29 cellular contexts compared by ENCODE assay signal in genomic region chr9:23751614-23752013, GRCh38.
"Had no signal": no experiment of that assay in that cellular context is flagged by ENCODE, and none has a peak within 500 bp of the region (broad histone marks: within the 10 kb centered on the region; RNA-seq: fewer than 3 reads in every experiment).

No MANE protein-coding gene starts in this region.

- H3K9me3 Mint-ChIP-seq: stimulated activated naive CD8-positive, alpha-beta T cell treated with anti-CD3 and anti-CD28 coated beads, Interleukin-15, Interleukin-2, amounts not matched to agents 100 ng/mL and 50 ng/mL, for 24 hours; type B pancreatic cell had no signal

- H3K36me3 ChIP-seq: stomach, suprapubic skin, thoracic aorta, thyroid gland, tibial artery, tibial nerve, transverse colon, upper lobe of left lung, upper lobe of right lung, uterus, vagina had no signal

- H3K4me1 Mint-ChIP-seq: stimulated activated effector memory CD8-positive, alpha-beta T cell treated with anti-CD3 and anti-CD28 coated beads, Interleukin-12 subunit alpha, Interleukin-12 subunit beta, amount 100 ng/mL, for 72 hours; stimulated activated memory B cell treated with anti-CD40 and anti-IgM and Interleukin-4, amounts not matched to agents 10 μg/mL and 1 μg/mL and 100 μg/mL, for 72 hours; stimulated activated naive B cell treated with anti-CD40 and anti-IgM and Interleukin-4, amounts not matched to agents 10 μg/mL and 1 μg/mL and 100 μg/mL, for 72 hours; stimulated activated naive CD8-positive, alpha-beta T cell treated with anti-CD3 and anti-CD28 coated beads, Interleukin-15, amount 100 ng/mL, for 72 hours had no signal

- H3K27ac ChIP-seq: stomach, suprapubic skin, testis, thoracic aorta, thyroid gland, tibial artery, tibial nerve, transverse colon, upper lobe of left lung, upper lobe of right lung, uterus, vagina had no signal

- DNase-seq: stimulated activated CD4-positive, alpha-beta T cell treated with anti-CD3 and anti-CD28 coated beads, Interleukin-2, amount 100 ng/mL, for 48 hours; stimulated activated CD4-positive, alpha-beta T cell treated with anti-CD3 and anti-CD28 coated beads, Interleukin-4, amount 100 ng/mL, for 1 hour; stimulated activated CD4-positive, alpha-beta T cell treated with anti-CD3 and anti-CD28 coated beads, Interleukin-4, amount 100 ng/mL, for 24 hours; stimulated activated CD4-positive, alpha-beta T cell treated with anti-CD3 and anti-CD28 coated beads, Interleukin-4, amount 100 ng/mL, for 4 hours; stimulated activated CD8-positive, alpha-beta memory T cell treated with anti-CD3 and anti-CD28 coated beads, Interleukin-4, amount 100 ng/mL, for 48 hours; stimulated activated naive B cell treated with anti-CD40 and anti-IgM and Interleukin-4, amounts not matched to agents 10 μg/mL and 1 μg/mL and 100 μg/mL, for 72 hours; stimulated activated naive CD4-positive, alpha-beta T cell; stimulated activated naive CD4-positive, alpha-beta T cell treated with Interleukin-2 at 50 U/mL for 16 hours; stimulated activated naive CD8-positive, alpha-beta T cell treated with anti-CD3 and anti-CD28 coated beads, Interleukin-15, amount 100 ng/mL, for 72 hours; stimulated activated naive CD8-positive, alpha-beta T cell treated with anti-CD3 and anti-CD28 coated beads, Interleukin-15, Interleukin-2, amounts not matched to agents 100 U/mL and 50 U/mL, for 24 hours; stomach; substantia nigra; testis; thyroid gland; tibial artery; transverse colon; trophoblast cell; upper lobe of left lung; upper lobe of right lung; uterus had no signal

- H3K27me3 ChIP-seq: stomach, suprapubic skin, testis, thyroid gland, tibial artery, tibial nerve, transverse colon, upper lobe of left lung, upper lobe of right lung, uterus, vagina had no signal

- H3K9me3 ChIP-seq: stomach, suprapubic skin, testis, thoracic aorta, thyroid gland, tibial artery, tibial nerve, transverse colon, upper lobe of left lung, upper lobe of right lung, uterus, vagina had no signal

- FAIRE-seq: urothelium cell line had no signal

- H3K4me3 Mint-ChIP-seq: stimulated activated effector memory CD8-positive, alpha-beta T cell treated with anti-CD3 and anti-CD28 coated beads, Interleukin-12 subunit alpha, Interleukin-12 subunit beta, amount 100 ng/mL, for 72 hours; stimulated activated memory B cell treated with anti-CD40 and anti-IgM and Interleukin-4, amounts not matched to agents 10 μg/mL and 1 μg/mL and 100 μg/mL, for 72 hours; stimulated activated naive B cell treated with anti-CD40 and anti-IgM and Interleukin-4, amounts not matched to agents 10 μg/mL and 1 μg/mL and 100 μg/mL, for 72 hours; stimulated activated naive CD8-positive, alpha-beta T cell treated with anti-CD3 and anti-CD28 coated beads, Interleukin-15, amount 100 ng/mL, for 72 hours; stimulated activated naive CD8-positive, alpha-beta T cell treated with anti-CD3 and anti-CD28 coated beads, Interleukin-15, Interleukin-2, amounts not matched to agents 100 ng/mL and 50 ng/mL, for 24 hours; type B pancreatic cell had no signal

- H3K27me3 Mint-ChIP-seq: stimulated activated memory B cell treated with anti-CD40 and anti-IgM and Interleukin-4, amounts not matched to agents 10 μg/mL and 1 μg/mL and 100 μg/mL, for 72 hours; stimulated activated naive B cell treated with anti-CD40 and anti-IgM and Interleukin-4, amounts not matched to agents 10 μg/mL and 1 μg/mL and 100 μg/mL, for 72 hours; stimulated activated naive CD8-positive, alpha-beta T cell treated with anti-CD3 and anti-CD28 coated beads, Interleukin-15, amount 100 ng/mL, for 72 hours; stimulated activated naive CD8-positive, alpha-beta T cell treated with anti-CD3 and anti-CD28 coated beads, Interleukin-15, Interleukin-2, amounts not matched to agents 100 ng/mL and 50 ng/mL, for 24 hours; type B pancreatic cell had no signal

- H3K36me3 Mint-ChIP-seq: stimulated activated effector memory CD8-positive, alpha-beta T cell treated with anti-CD3 and anti-CD28 coated beads, Interleukin-12 subunit alpha, Interleukin-12 subunit beta, amount 100 ng/mL, for 72 hours; stimulated activated memory B cell treated with anti-CD40 and anti-IgM and Interleukin-4, amounts not matched to agents 10 μg/mL and 1 μg/mL and 100 μg/mL, for 72 hours; stimulated activated naive B cell treated with anti-CD40 and anti-IgM and Interleukin-4, amounts not matched to agents 10 μg/mL and 1 μg/mL and 100 μg/mL, for 72 hours; type B pancreatic cell had no signal

- ATAC-seq: stimulated activated effector memory CD8-positive, alpha-beta T cell treated with anti-CD3 and anti-CD28 coated beads, Interleukin-12 subunit alpha, Interleukin-12 subunit beta, amount 100 ng/mL, for 72 hours; stimulated activated memory B cell treated with anti-CD40 and anti-IgM and Interleukin-4, amounts not matched to agents 10 μg/mL and 1 μg/mL and 100 μg/mL, for 72 hours; stimulated activated naive B cell treated with anti-CD40 and anti-IgM and Interleukin-4, amounts not matched to agents 10 μg/mL and 1 μg/mL and 100 μg/mL, for 72 hours; stimulated activated naive CD8-positive, alpha-beta T cell treated with anti-CD3 and anti-CD28 coated beads, Interleukin-15, amount 100 ng/mL, for 72 hours; stimulated activated naive CD8-positive, alpha-beta T cell treated with anti-CD3 and anti-CD28 coated beads, Interleukin-15, Interleukin-2, amounts not matched to agents 100 U/mL and 50 U/mL, for 24 hours; upper lobe of right lung had no signal

- H3K4me3 ChIP-seq: stomach, suprapubic skin, testis, thoracic aorta, thyroid gland, tibial artery, tibial nerve, transverse colon, upper lobe of left lung, upper lobe of right lung, uterus, vagina had no signal

- H3K4me1 ChIP-seq: stomach, suprapubic skin, testis, thyroid gland, tibial artery, tibial nerve, upper lobe of left lung, upper lobe of right lung, uterus, vagina had no signal

- H3K27ac Mint-ChIP-seq: stimulated activated effector memory CD8-positive, alpha-beta T cell treated with anti-CD3 and anti-CD28 coated beads, Interleukin-12 subunit alpha, Interleukin-12 subunit beta, amount 100 ng/mL, for 72 hours; stimulated activated memory B cell treated with anti-CD40 and anti-IgM and Interleukin-4, amounts not matched to agents 10 μg/mL and 1 μg/mL and 100 μg/mL, for 72 hours; stimulated activated naive B cell treated with anti-CD40 and anti-IgM and Interleukin-4, amounts not matched to agents 10 μg/mL and 1 μg/mL and 100 μg/mL, for 72 hours; stimulated activated naive CD8-positive, alpha-beta T cell treated with anti-CD3 and anti-CD28 coated beads, Interleukin-15, amount 100 ng/mL, for 72 hours; stimulated activated naive CD8-positive, alpha-beta T cell treated with anti-CD3 and anti-CD28 coated beads, Interleukin-15, Interleukin-2, amounts not matched to agents 100 ng/mL and 50 ng/mL, for 24 hours; type B pancreatic cell had no signal
